In the genomic region with DNA sequence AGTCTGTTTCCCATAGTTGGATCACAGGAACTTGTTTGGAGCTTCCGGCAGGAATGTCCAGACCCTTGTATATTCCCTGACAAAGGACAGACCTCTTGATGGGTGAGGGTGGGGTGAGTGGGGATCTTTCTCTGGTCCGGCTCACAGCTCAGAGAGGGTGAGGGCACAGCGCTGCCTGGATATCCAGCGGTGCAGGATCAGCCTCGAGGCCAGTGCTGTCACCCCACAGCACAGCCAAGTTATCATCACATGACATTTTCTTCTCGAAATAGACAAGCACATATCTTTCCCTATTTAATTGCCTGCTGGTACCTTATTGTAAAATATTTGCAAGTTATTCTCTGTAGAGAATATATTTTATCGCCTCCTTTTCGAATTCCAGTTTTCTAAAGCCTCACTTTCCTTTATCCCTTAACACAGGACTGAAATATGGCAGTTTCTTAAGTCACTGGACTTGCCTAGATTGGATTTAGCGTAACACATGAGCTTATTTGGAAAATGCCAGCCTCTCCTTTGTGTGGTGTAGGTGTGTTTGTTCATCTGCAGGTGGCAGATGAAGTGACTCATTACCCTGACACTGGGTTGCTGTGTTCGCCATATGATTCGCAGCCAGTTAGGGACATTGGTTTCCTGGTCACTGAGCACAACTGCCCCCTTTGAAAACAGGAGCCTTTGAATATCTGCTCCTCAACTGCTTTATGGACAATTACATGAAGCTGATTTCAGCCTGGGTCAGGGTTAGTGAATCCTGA, we compare ENCODE assay signal across 14 cellular contexts. TPM values are rescaled to one million over a fixed set of nuclear protein-coding genes. Genes with fewer than 3 reads are reported as not detected.
DNase-seq lines count a peak whose midpoint lies in the region; ATAC-seq and TF ChIP-seq lines count a peak whose summit lies in the region.
"Had no signal": no experiment of that assay in that cellular context is flagged by ENCODE, and none has a peak within 500 bp of the region (broad histone marks: within the 10 kb centered on the region; RNA-seq: fewer than 3 reads in every experiment).

No MANE protein-coding gene starts in this region.

- no peak for TF ChIP-seq POLR2A in suprapubic skin (IDR thresholded peaks at IDR 0.05)
- TF ChIP-seq POLR2A in gastroesophageal sphincter (IDR thresholded peaks at IDR 0.05) = no peak

- H3K4me3 ChIP-seq in right cardiac atrium (ENCODE audit: low read length) (no peak overlapping the region), suprapubic skin (no peak overlapping the region), gastroesophageal sphincter (no peak overlapping the region)

- TF ChIP-seq CTCF in suprapubic skin (IDR thresholded peaks at IDR 0.05) = no peak
- TF ChIP-seq CTCF in gastroesophageal sphincter (IDR thresholded peaks at IDR 0.05) = no peak

- DNase-seq in NCI-H2171 treated with DMSO at 0.1 percent for 48 hours (lab: John Stamatoyannopoulos, UW) (peak; percentile 21), NCI-H2171 (lab: John Stamatoyannopoulos, UW) (no peak), NCI-H748 treated with DMSO at 0.1 percent for 48 hours (lab: John Stamatoyannopoulos, UW) (peak; percentile 90), right cardiac atrium (no peak), suprapubic skin (ENCODE audit: low spot score in 2 of 2) (no peak)
- no peak for DNase-seq in NK-92 treated with Interleukin-12 subunit alpha and Interleukin-12 subunit beta, amount 100 ng/mL, for 24 hours (lab: John Stamatoyannopoulos, UW)
- DNase-seq in activated CD8-positive, alpha-beta memory T cell treated with anti-CD3 and anti-CD28 coated beads for 24 hours = no peak
- DNase-seq: amygdala; DMS 273 treated with DMSO at 0.1 percent for 48 hours; stimulated activated naive CD4-positive, alpha-beta T cell treated with Interleukin-2 at 50 U/mL for 16 hours had no signal

- ATAC-seq in right cardiac atrium (peak; percentile 58), gastroesophageal sphincter (no peak)
- ATAC-seq: natural killer cell treated with Interleukin-12 subunit alpha and Interleukin-12 subunit beta and Interleukin-15 and Interleukin-18, amount 100 ng/mL, for 72 hours; Panc1 had no signal

- WGBS in right cardiac atrium = 52% methylated on average over 11 of the region's 11 CpGs
- 76% methylated on average over 11 of the region's 11 CpGs for WGBS in suprapubic skin
- WGBS in gastroesophageal sphincter (ENCODE audit: low coverage in 1 of 2), 2 donors = 68 to 81% methylated on average over 7 to 8 of the region's 11 CpGs

- no peaks in the 10 kb centered on the region for H3K27me3 ChIP-seq in right cardiac atrium (ENCODE audit: control insufficient read depth, insufficient read depth)
- H3K27me3 ChIP-seq in suprapubic skin = no peaks in the 10 kb centered on the region
- peaks cover 13% of the 10 kb centered on the region for H3K27me3 ChIP-seq in gastroesophageal sphincter

- intact Hi-C loops in right cardiac atrium (cut with DNase I) = loop anchor here in 1 of 4 donors (10.0 kb wide), 1 partner anchor 1335 kb away; no protein-coding TSS in a partner anchor

- H3K36me3 ChIP-seq in suprapubic skin (no peaks in the 10 kb centered on the region), gastroesophageal sphincter (no peaks in the 10 kb centered on the region)

- H3K4me1 ChIP-seq in right cardiac atrium (ENCODE audit: control insufficient read depth, insufficient read depth, low read length) (no peaks in the 10 kb centered on the region), suprapubic skin (peaks cover 5% of the 10 kb centered on the region), gastroesophageal sphincter (no peaks in the 10 kb centered on the region)

- H3K9me3 ChIP-seq in right cardiac atrium (ENCODE audit: control insufficient read depth, low read length) (no peaks in the 10 kb centered on the region), suprapubic skin (no peaks in the 10 kb centered on the region), gastroesophageal sphincter (peaks cover 0 to 6% (median 0%) of the 10 kb centered on the region in 3 donors)

- TF ChIP-seq EP300 in suprapubic skin (IDR thresholded peaks at IDR 0.05) (no peak), gastroesophageal sphincter (IDR thresholded peaks at IDR 0.05) (no peak)

- H3K27ac ChIP-seq in right cardiac atrium (ENCODE audit: low read length) = no peak overlapping the region
- peak overlapping the region; percentile 0 for H3K27ac ChIP-seq in suprapubic skin
- H3K27ac ChIP-seq in gastroesophageal sphincter = no peak overlapping the region
- H3K27ac ChIP-seq: 22Rv1 had no signal

RNA-seq across cellular contexts. Expression of gene CLIC6, which starts 21.4 kb away (rescaled TPM):
- total RNA-seq in right cardiac atrium (10 to 100 TPM in 3 of 4 donors, 1 to 10 TPM in 1; 7.1 to 13.7 (median 12.8) TPM), suprapubic skin (1 to 10 TPM; 2.5 to 10.0 (median 3.7) TPM), gastroesophageal sphincter (1 to 10 TPM in 1 of 4 donors, under 1 TPM in 3; 0.54 to 4.6 (median 0.66) TPM)
- polyA plus RNA-seq in right cardiac atrium = 6.1 TPM

Comparison
In these comparisons a context has a peak if more than half of its experiments do, and no peak if none do; other contexts are left out.
1. DNase-seq: peak in NCI-H2171 treated with DMSO at 0.1 percent for 48 hours (single experiment) and NCI-H748 treated with DMSO at 0.1 percent for 48 hours (single experiment); none in NCI-H2171 (single experiment), right cardiac atrium (0 of 3), suprapubic skin (0 of 2), NK-92 treated with Interleukin-12 subunit alpha and Interleukin-12 subunit beta, amount 100 ng/mL, for 24 hours (single experiment) and activated CD8-positive, alpha-beta memory T cell treated with anti-CD3 and anti-CD28 coated beads for 24 hours (single experiment).